In the genomic region with DNA sequence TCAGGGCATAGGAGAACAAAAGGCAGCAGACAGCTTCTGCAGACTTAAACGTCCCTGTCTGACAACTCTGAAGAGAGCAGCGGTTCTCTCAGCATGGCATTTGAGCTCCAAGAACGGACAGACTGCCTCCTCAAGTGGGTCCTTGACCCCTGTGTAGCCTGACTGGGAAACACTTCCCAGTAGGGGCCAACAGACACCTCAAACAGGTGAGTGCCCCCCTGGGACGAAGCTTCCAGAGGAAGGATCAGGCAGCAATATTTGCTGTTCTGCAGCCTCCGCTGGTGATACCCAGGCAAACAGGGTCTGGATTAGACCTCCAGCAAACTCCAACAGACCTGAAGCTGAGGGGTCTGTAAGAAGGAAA, we compare ENCODE assay signal across 7 cellular contexts.
DNase-seq lines count a peak whose midpoint lies in the region; ATAC-seq and TF ChIP-seq lines count a peak whose summit lies in the region.
"Not testable (repeated sequence)": the region's sequence is repeated elsewhere in the genome, so short reads cannot be mapped to it uniquely, and the experiment has no call there.

No MANE protein-coding gene starts in this region.

- not testable (repeated sequence) for DNase-seq in CD8-positive, alpha-beta memory T cell; IMR-90; activated CD8-positive, alpha-beta T cell treated with anti-CD3 and anti-CD28 coated beads, Interleukin-2, amount 10 ng/mL, durations not matched to agents 7 days and 5 days; endodermal cell; lower lobe of right lung; nephron progenitor cell; progenitor cell of endocrine pancreas (ENCODE audit: low spot score, unreplicated experiment)

- H3K4me2 ChIP-seq in IMR-90 (ENCODE audit: low read depth, low read length) = not testable (repeated sequence)

- H3K4me3 Mint-ChIP-seq in CD8-positive, alpha-beta memory T cell = peak overlapping the region in 4 of 7 donors; percentile 32 to 57 (median 46)
- H3K4me3 Mint-ChIP-seq in activated CD8-positive, alpha-beta T cell treated with anti-CD3 and anti-CD28 coated beads, Interleukin-2, amount 10 ng/mL, durations not matched to agents 7 days and 5 days; endodermal cell: not testable (repeated sequence)
- H3K4me3 Mint-ChIP-seq in nephron progenitor cell (peak overlapping the region; percentile 5), progenitor cell of endocrine pancreas (ENCODE audit: low read depth) (peak overlapping the region; percentile 7)

- H4K20me1 ChIP-seq in IMR-90 (ENCODE audit: insufficient read depth, low read length) = not testable (repeated sequence)

- H3K18ac ChIP-seq in IMR-90 (ENCODE audit: low read depth, low read length) = not testable (repeated sequence)

- not testable (repeated sequence) for H3K14ac ChIP-seq in IMR-90 (replicated peaks; ENCODE audit: low read depth, low read length)

- not testable (repeated sequence) for H3K9me3 ChIP-seq in CD8-positive, alpha-beta memory T cell (ENCODE audit: low read length); IMR-90 (ENCODE audit: control insufficient read depth, insufficient read depth, low read length); lower lobe of right lung
- peaks cover 26% of the 10 kb centered on the region for H3K9me3 ChIP-seq in endodermal cell (ENCODE audit: control insufficient read depth, low read length)

- H3K36me3 Mint-ChIP-seq in CD8-positive, alpha-beta memory T cell = peaks cover 51 to 81% (median 66%) of the 10 kb centered on the region in 3 donors
- H3K36me3 Mint-ChIP-seq in activated CD8-positive, alpha-beta T cell treated with anti-CD3 and anti-CD28 coated beads, Interleukin-2, amount 10 ng/mL, durations not matched to agents 7 days and 5 days (ENCODE audit: low read depth) = peaks cover 89% of the 10 kb centered on the region
- not testable (repeated sequence) for H3K36me3 Mint-ChIP-seq in endodermal cell (ENCODE audit: low read depth)
- peaks cover 40% of the 10 kb centered on the region for H3K36me3 Mint-ChIP-seq in nephron progenitor cell (ENCODE audit: low read depth)
- H3K36me3 Mint-ChIP-seq in progenitor cell of endocrine pancreas (ENCODE audit: insufficient read depth) = peaks cover 23% of the 10 kb centered on the region

- WGBS in IMR-90 (ENCODE audit: extremely low coverage in 2 of 2, insufficient read length in 1 of 2), 2 experiments = 70% methylated on average over 2 of the region's 5 CpGs; no CpG with 5 or more reads in 1 of the 2 experiments
- 70 to 77% methylated on average over 4 to 5 of the region's 5 CpGs for WGBS in endodermal cell (ENCODE audit: insufficient coverage in 1 of 2, insufficient read length in 1 of 2), 2 experiments

- H2AK9ac ChIP-seq in IMR-90 (replicated peaks; ENCODE audit: low read depth, low read length, poor library complexity) = not testable (repeated sequence)

- H2BK20ac ChIP-seq in IMR-90 (ENCODE audit: low read depth, low read length) = 0 out of 2 replicates have a peak overlapping the region, but pooled peaks have one; percentile 61

- H3K23ac ChIP-seq in IMR-90 (ENCODE audit: low read depth, low read length) = not testable (repeated sequence)

- H3K56ac ChIP-seq in IMR-90 (ENCODE audit: extremely low read depth, insufficient read depth, low read length) = not testable (repeated sequence)

- not testable (repeated sequence) for H3K27ac ChIP-seq in CD8-positive, alpha-beta memory T cell (ENCODE audit: low read depth, low read length); IMR-90 (ENCODE audit: insufficient read depth, low read length)
- H3K27ac ChIP-seq in endodermal cell (ENCODE audit: low read depth, low read length) (peak overlapping the region; percentile 30), lower lobe of right lung (peak overlapping the region; percentile 26)

- H3K9me3 Mint-ChIP-seq in CD8-positive, alpha-beta memory T cell = peaks cover 0 to 12% (median 5%) of the 10 kb centered on the region in 5 donors
- H3K9me3 Mint-ChIP-seq in activated CD8-positive, alpha-beta T cell treated with anti-CD3 and anti-CD28 coated beads, Interleukin-2, amount 10 ng/mL, durations not matched to agents 7 days and 5 days (ENCODE audit: insufficient read depth) = peaks cover 12% of the 10 kb centered on the region
- peaks cover 46% of the 10 kb centered on the region for H3K9me3 Mint-ChIP-seq in endodermal cell
- peaks cover 79% of the 10 kb centered on the region for H3K9me3 Mint-ChIP-seq in nephron progenitor cell
- H3K9me3 Mint-ChIP-seq in progenitor cell of endocrine pancreas (ENCODE audit: low read depth) = peaks cover 44% of the 10 kb centered on the region

- not testable (repeated sequence) for TF ChIP-seq RAD21 in IMR-90 (IDR thresholded peaks at IDR 0.05; ENCODE audit: low read length)

- not testable (repeated sequence) for H3K4me3 ChIP-seq in CD8-positive, alpha-beta memory T cell (ENCODE audit: low read length); IMR-90 (ENCODE audit: insufficient read depth, low read depth, low read length); lower lobe of right lung
- peak overlapping the region; percentile 62 for H3K4me3 ChIP-seq in endodermal cell (ENCODE audit: low read length)

- not testable (repeated sequence) for H2AK5ac ChIP-seq in IMR-90 (ENCODE audit: low read depth, low read length)

- in situ Hi-C loops in IMR-90 (cut with MboI; ENCODE audit: low sequenced_read_pairs) = not testable (repeated sequence)

- H3K4me1 ChIP-seq in CD8-positive, alpha-beta memory T cell (ENCODE audit: insufficient read depth, low read length); IMR-90 (ENCODE audit: control insufficient read depth, insufficient read depth, low read length); endodermal cell (ENCODE audit: control insufficient read depth, insufficient read depth, low read length); lower lobe of right lung: not testable (repeated sequence)

- not testable (repeated sequence) for H2BK120ac ChIP-seq in IMR-90 (ENCODE audit: low read depth, low read length)

- not testable (repeated sequence) for H3K9ac ChIP-seq in IMR-90 (ENCODE audit: low read depth, low read length); endodermal cell (ENCODE audit: extremely low read depth, low read length, poor library complexity, severe bottlenecking)

- peak overlapping the region; percentile 16; the same call in 1 of the 2 replicates for H3K4ac ChIP-seq in IMR-90 (ENCODE audit: low read depth, low read length)

- BruUV-seq in IMR-90 (replicated peaks; lab: Mats Ljungman, UMichigan) = not testable (repeated sequence)

- not testable (repeated sequence) for H4K91ac ChIP-seq in IMR-90 (ENCODE audit: insufficient read depth, low read depth, low read length)

- H3K36me3 ChIP-seq in CD8-positive, alpha-beta memory T cell (ENCODE audit: insufficient read depth, low read length); IMR-90 (ENCODE audit: control insufficient read depth, insufficient read depth, low read length); endodermal cell (ENCODE audit: control insufficient read depth, insufficient read depth, low read length); lower lobe of right lung: not testable (repeated sequence)

- not testable (repeated sequence) for H2BK15ac ChIP-seq in IMR-90 (ENCODE audit: low read depth, low read length)

- not testable (repeated sequence) for H3K79me1 ChIP-seq in IMR-90 (ENCODE audit: low read depth in 1 of 2, low read length in 2 of 2)

- not testable (repeated sequence) for H4K5ac ChIP-seq in IMR-90 (ENCODE audit: low read depth, low read length)

- not testable (repeated sequence) for TF ChIP-seq POLR2A in IMR-90 (IDR thresholded peaks at IDR 0.05; ENCODE audit: low read depth, low read length)

- H3K27ac Mint-ChIP-seq in CD8-positive, alpha-beta memory T cell = peak overlapping the region; percentile 0 to 84 (median 64)
- H3K27ac Mint-ChIP-seq in activated CD8-positive, alpha-beta T cell treated with anti-CD3 and anti-CD28 coated beads, Interleukin-2, amount 10 ng/mL, durations not matched to agents 7 days and 5 days = peak overlapping the region; percentile 31
- H3K27ac Mint-ChIP-seq in endodermal cell (peak overlapping the region; percentile 58), nephron progenitor cell (peak overlapping the region; percentile 95), progenitor cell of endocrine pancreas (peak overlapping the region; percentile 89)

- CTCF ChIA-PET in CD8-positive, alpha-beta memory T cell (lab: Charles Lee); IMR-90 (lab: Yijun Ruan, JAX): not testable (repeated sequence)
- CTCF ChIA-PET in activated CD8-positive, alpha-beta T cell treated with anti-CD3 and anti-CD28 coated beads, Interleukin-2, amount 10 ng/mL, durations not matched to agents 7 days and 5 days (lab: Charles Lee) = interaction anchor here (3.8 kb wide), 1 partner anchor 197 kb away, joined by 10 read pairs; no protein-coding TSS in a partner anchor

- not testable (repeated sequence) for H2BK5ac ChIP-seq in IMR-90 (ENCODE audit: low read depth, low read length, poor library complexity, severe bottlenecking)

- not testable (repeated sequence) for H3K27me3 Mint-ChIP-seq in CD8-positive, alpha-beta memory T cell; activated CD8-positive, alpha-beta T cell treated with anti-CD3 and anti-CD28 coated beads, Interleukin-2, amount 10 ng/mL, durations not matched to agents 7 days and 5 days (ENCODE audit: low read depth); endodermal cell (ENCODE audit: insufficient read depth); nephron progenitor cell (ENCODE audit: low read depth, poor library complexity); progenitor cell of endocrine pancreas

- POLR2A ChIA-PET in CD8-positive, alpha-beta memory T cell (lab: Charles Lee); IMR-90 (lab: Charles Lee; ENCODE audit: unreplicated experiment); activated CD8-positive, alpha-beta T cell treated with anti-CD3 and anti-CD28 coated beads, Interleukin-2, amount 10 ng/mL, durations not matched to agents 7 days and 5 days (lab: Charles Lee): not testable (repeated sequence)

- TF ChIP-seq CTCF in IMR-90 (conservative IDR thresholded peaks at IDR 0.05; ENCODE audit: low read depth, low read length); endodermal cell (conservative IDR thresholded peaks at IDR 0.05); lower lobe of right lung (IDR thresholded peaks at IDR 0.05); nephron progenitor cell (IDR thresholded peaks at IDR 0.05); progenitor cell of endocrine pancreas (IDR thresholded peaks at IDR 0.05; ENCODE audit: unreplicated experiment): not testable (repeated sequence)

- not testable (repeated sequence) for H2AFZ ChIP-seq in IMR-90 (replicated peaks; ENCODE audit: low read length, poor library complexity)

- H3K4me1 Mint-ChIP-seq in CD8-positive, alpha-beta memory T cell = peaks cover 55 to 67% (median 64%) of the 10 kb centered on the region in 3 donors
- H3K4me1 Mint-ChIP-seq in activated CD8-positive, alpha-beta T cell treated with anti-CD3 and anti-CD28 coated beads, Interleukin-2, amount 10 ng/mL, durations not matched to agents 7 days and 5 days (ENCODE audit: low read depth) = peaks cover 35% of the 10 kb centered on the region
- H3K4me1 Mint-ChIP-seq in endodermal cell; progenitor cell of endocrine pancreas (ENCODE audit: low read depth): not testable (repeated sequence)
- peaks cover 25% of the 10 kb centered on the region for H3K4me1 Mint-ChIP-seq in nephron progenitor cell

- not testable (repeated sequence) for H3K9me1 ChIP-seq in IMR-90 (ENCODE audit: insufficient read depth, low read length)

- H4K8ac ChIP-seq in IMR-90 (ENCODE audit: low read depth in 2 of 2, low read length in 2 of 2) = not testable (repeated sequence)

- not testable (repeated sequence) for ATAC-seq in IMR-90 (ENCODE audit: low read depth); activated CD8-positive, alpha-beta T cell treated with anti-CD3 and anti-CD28 coated beads, Interleukin-2, amount 10 ng/mL, durations not matched to agents 7 days and 5 days; lower lobe of right lung

- H3K27me3 ChIP-seq in CD8-positive, alpha-beta memory T cell (ENCODE audit: insufficient read depth, low read length, poor library complexity, severe bottlenecking); IMR-90 (ENCODE audit: control insufficient read depth, insufficient read depth, low read length); endodermal cell (ENCODE audit: control insufficient read depth, insufficient read depth, low read length, poor library complexity, severe bottlenecking); lower lobe of right lung (ENCODE audit: low read depth): not testable (repeated sequence)

- intact Hi-C loops in IMR-90 (cut with micrococcal nuclease); lower lobe of right lung (cut with DNase I): not testable (repeated sequence)

- dilution Hi-C loops in IMR-90 (cut with HindIII; ENCODE audit: low sequenced_read_pairs, unreplicated experiment) = not testable (repeated sequence)

Comparison
In these comparisons a context has a peak if more than half of its experiments do, and no peak if none do; other contexts are left out.
1. H3K27ac Mint-ChIP-seq: peak in every context shown above with its lines; median percentile 95 in nephron progenitor cell; 89 in progenitor cell of endocrine pancreas; 64 in CD8-positive, alpha-beta memory T cell; 58 in endodermal cell; 31 in activated CD8-positive, alpha-beta T cell treated with anti-CD3 and anti-CD28 coated beads, Interleukin-2, amount 10 ng/mL, durations not matched to agents 7 days and 5 days.